ENCODE assay signal across 18 cellular contexts in genomic region chrX:14915596-14915995, GRCh38.
"Had no signal": no experiment of that assay in that cellular context is flagged by ENCODE, and none has a peak within 500 bp of the region (broad histone marks: within the 10 kb centered on the region; RNA-seq: fewer than 3 reads in every experiment).

No MANE protein-coding gene starts in this region.

- ATAC-seq: effector memory CD8-positive, alpha-beta T cell; stimulated activated memory B cell treated with anti-CD40 and anti-IgM and Interleukin-4, amounts not matched to agents 10 μg/mL and 1 μg/mL and 100 μg/mL, for 72 hours had no signal

- H3K27me3 ChIP-seq: sigmoid colon, tibial nerve, vagina had no signal

- FAIRE-seq: bronchial epithelial cell, TTC549 had no signal

- H3K36me3 ChIP-seq: vagina had no signal

- H3K9me3 Mint-ChIP-seq: activated B cell treated with CpG ODN at 0.5 μM for 24 hours; activated CD4-positive, alpha-beta T cell treated with anti-CD3 and anti-CD28 coated beads, Interleukin-2, amount 10 ng/mL, durations not matched to agents 7 days and 5 days; activated T-cell treated with anti-CD3 and anti-CD28 coated beads, Interleukin-2, amount 50 U/mL, for 72 hours; effector memory CD8-positive, alpha-beta T cell; neural crest cell; stimulated activated memory B cell treated with anti-CD40 and anti-IgM and Interleukin-4, amounts not matched to agents 10 μg/mL and 1 μg/mL and 100 μg/mL, for 72 hours had no signal

- H3K9me3 ChIP-seq: sigmoid colon, tibial nerve, vagina had no signal

- H3K4me3 ChIP-seq: sigmoid colon, tibial nerve, vagina had no signal

- H3K27ac Mint-ChIP-seq: activated B cell treated with CpG ODN at 0.5 μM for 24 hours; activated CD4-positive, alpha-beta T cell treated with anti-CD3 and anti-CD28 coated beads, Interleukin-2, amount 10 ng/mL, durations not matched to agents 7 days and 5 days; activated T-cell treated with anti-CD3 and anti-CD28 coated beads, Interleukin-2, amount 50 U/mL, for 72 hours; effector memory CD8-positive, alpha-beta T cell; mesothelial cell of epicardium; stimulated activated memory B cell treated with anti-CD40 and anti-IgM and Interleukin-4, amounts not matched to agents 10 μg/mL and 1 μg/mL and 100 μg/mL, for 72 hours had no signal

- H3K4me1 ChIP-seq: sigmoid colon, tibial nerve, vagina had no signal

- H3K27me3 Mint-ChIP-seq: activated B cell treated with CpG ODN at 0.5 μM for 24 hours; activated CD4-positive, alpha-beta T cell treated with anti-CD3 and anti-CD28 coated beads, Interleukin-2, amount 10 ng/mL, durations not matched to agents 7 days and 5 days; effector memory CD8-positive, alpha-beta T cell; stimulated activated memory B cell treated with anti-CD40 and anti-IgM and Interleukin-4, amounts not matched to agents 10 μg/mL and 1 μg/mL and 100 μg/mL, for 72 hours had no signal

- H3K4me1 Mint-ChIP-seq: activated B cell treated with CpG ODN at 0.5 μM for 24 hours; activated CD4-positive, alpha-beta T cell treated with anti-CD3 and anti-CD28 coated beads, Interleukin-2, amount 10 ng/mL, durations not matched to agents 7 days and 5 days; neural crest cell; stimulated activated memory B cell treated with anti-CD40 and anti-IgM and Interleukin-4, amounts not matched to agents 10 μg/mL and 1 μg/mL and 100 μg/mL, for 72 hours had no signal

- H3K4me3 Mint-ChIP-seq: activated B cell treated with CpG ODN at 0.5 μM for 24 hours; activated CD4-positive, alpha-beta T cell treated with anti-CD3 and anti-CD28 coated beads, Interleukin-2, amount 10 ng/mL, durations not matched to agents 7 days and 5 days; activated T-cell treated with anti-CD3 and anti-CD28 coated beads, Interleukin-2, amount 50 U/mL, for 72 hours; effector memory CD8-positive, alpha-beta T cell; mesothelial cell of epicardium; neural crest cell; stimulated activated memory B cell treated with anti-CD40 and anti-IgM and Interleukin-4, amounts not matched to agents 10 μg/mL and 1 μg/mL and 100 μg/mL, for 72 hours had no signal

- DNase-seq: activated B cell treated with CpG ODN at 0.5 μM for 24 hours; activated CD4-positive, alpha-beta T cell treated with anti-CD3 and anti-CD28 coated beads, Interleukin-2, amount 10 ng/mL, durations not matched to agents 7 days and 5 days; activated CD8-positive, alpha-beta memory T cell treated with anti-CD3 and anti-CD28 coated beads, Interleukin-2, amount 50 U/mL, for 48 hours; activated gamma-delta T cell treated with Interleukin-2 at 50 U/mL for 16 hours; activated T-cell treated with anti-CD3 and anti-CD28 coated beads, Interleukin-2, amount 50 U/mL, for 72 hours; aorta; effector memory CD8-positive, alpha-beta T cell; foreskin melanocyte; head of caudate nucleus; sigmoid colon; stimulated activated CD4-positive, alpha-beta T cell treated with anti-CD3 and anti-CD28 coated beads, Interleukin-2, amount 100 ng/mL, for 48 hours had no signal

- H3K27ac ChIP-seq: sigmoid colon, tibial nerve, vagina had no signal
